1 cellular context compared by ENCODE assay signal in the genomic region with DNA sequence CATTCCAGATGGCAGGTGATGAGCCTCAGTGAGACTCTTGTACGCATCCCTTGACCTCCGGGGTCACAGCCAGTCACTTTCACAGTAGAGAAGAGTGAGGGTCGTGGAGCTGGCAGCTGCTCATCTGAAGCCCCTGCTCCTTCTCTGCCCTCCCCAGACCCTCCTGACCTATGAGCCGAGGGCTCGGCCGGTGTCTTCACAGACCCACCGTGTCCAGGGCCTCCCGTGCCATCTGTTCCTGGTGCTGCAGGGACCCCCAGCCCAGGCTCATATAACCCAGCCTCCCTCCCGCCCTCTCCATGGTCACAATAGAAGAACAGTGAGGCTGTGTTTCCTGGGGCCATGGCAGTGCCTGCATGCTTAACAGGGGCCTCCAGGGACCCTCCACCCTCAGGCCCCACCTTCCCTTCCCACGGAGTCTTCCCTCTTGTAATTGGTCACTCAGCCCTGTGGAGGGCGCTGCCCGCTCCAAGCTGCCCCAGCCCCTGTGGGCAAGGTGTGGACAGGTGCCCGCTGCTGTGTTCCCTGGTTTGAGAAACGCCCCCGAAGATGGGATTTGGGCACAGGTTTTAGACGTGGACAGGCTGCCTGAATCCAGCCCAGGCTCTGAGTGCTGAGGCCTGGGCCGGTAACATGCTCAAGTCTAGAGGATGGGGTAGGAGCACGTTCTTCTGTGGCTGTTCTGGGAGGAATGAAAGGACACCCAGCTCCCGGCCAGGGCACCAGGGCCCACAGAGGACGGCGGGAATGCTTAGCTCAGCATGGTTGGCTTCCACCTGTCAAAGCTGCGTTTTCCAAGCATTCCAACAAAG.
TF ChIP-seq lines count a peak whose summit lies in the region.

No MANE protein-coding gene starts in this region.

TF ChIP-seq in HCT116, 20 proteins besides CTCF, POLR2A, EP300 and RAD21:
- TF ChIP-seq YY1 (IDR thresholded peaks at IDR 0.05; ENCODE audit: extremely low read depth, insufficient replicate concordance, low read depth, low read length) (no peak), SRF (IDR thresholded peaks at IDR 0.05; ENCODE audit: low read depth) (no peak), SIN3A (IDR thresholded peaks at IDR 0.05; ENCODE audit: low read depth) (no peak), EZH2 (IDR thresholded peaks at IDR 0.05) (no peak), ELF1 (IDR thresholded peaks at IDR 0.05; ENCODE audit: borderline replicate concordance, low read depth) (no peak), JUND (IDR thresholded peaks at IDR 0.05) (no peak), CBX3 (IDR thresholded peaks at IDR 0.05; ENCODE audit: low read depth) (no peak), EZH2phosphoT487 (IDR thresholded peaks at IDR 0.05; ENCODE audit: borderline replicate concordance) (no peak), FOSL1 (IDR thresholded peaks at IDR 0.05; ENCODE audit: low read depth) (no peak)
- TF ChIP-seq, protein P1, sequence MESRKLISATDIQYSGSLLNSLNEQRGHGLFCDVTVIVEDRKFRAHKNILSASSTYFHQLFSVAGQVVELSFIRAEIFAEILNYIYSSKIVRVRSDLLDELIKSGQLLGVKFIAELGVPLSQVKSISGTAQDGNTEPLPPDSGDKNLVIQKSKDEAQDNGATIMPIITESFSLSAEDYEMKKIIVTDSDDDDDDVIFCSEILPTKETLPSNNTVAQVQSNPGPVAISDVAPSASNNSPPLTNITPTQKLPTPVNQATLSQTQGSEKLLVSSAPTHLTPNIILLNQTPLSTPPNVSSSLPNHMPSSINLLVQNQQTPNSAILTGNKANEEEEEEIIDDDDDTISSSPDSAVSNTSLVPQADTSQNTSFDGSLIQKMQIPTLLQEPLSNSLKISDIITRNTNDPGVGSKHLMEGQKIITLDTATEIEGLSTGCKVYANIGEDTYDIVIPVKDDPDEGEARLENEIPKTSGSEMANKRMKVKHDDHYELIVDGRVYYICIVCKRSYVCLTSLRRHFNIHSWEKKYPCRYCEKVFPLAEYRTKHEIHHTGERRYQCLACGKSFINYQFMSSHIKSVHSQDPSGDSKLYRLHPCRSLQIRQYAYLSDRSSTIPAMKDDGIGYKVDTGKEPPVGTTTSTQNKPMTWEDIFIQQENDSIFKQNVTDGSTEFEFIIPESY (IDR thresholded peaks at IDR 0.05; ENCODE audit: extremely low read depth, insufficient replicate concordance, low read length), result no peak
- TF ChIP-seq, protein P2, sequence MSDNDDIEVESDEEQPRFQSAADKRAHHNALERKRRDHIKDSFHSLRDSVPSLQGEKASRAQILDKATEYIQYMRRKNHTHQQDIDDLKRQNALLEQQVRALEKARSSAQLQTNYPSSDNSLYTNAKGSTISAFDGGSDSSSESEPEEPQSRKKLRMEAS (IDR thresholded peaks at IDR 0.05), result no peak
TF ChIP-seq in HCT116: peak in this region for 0.
